In the genomic region with DNA sequence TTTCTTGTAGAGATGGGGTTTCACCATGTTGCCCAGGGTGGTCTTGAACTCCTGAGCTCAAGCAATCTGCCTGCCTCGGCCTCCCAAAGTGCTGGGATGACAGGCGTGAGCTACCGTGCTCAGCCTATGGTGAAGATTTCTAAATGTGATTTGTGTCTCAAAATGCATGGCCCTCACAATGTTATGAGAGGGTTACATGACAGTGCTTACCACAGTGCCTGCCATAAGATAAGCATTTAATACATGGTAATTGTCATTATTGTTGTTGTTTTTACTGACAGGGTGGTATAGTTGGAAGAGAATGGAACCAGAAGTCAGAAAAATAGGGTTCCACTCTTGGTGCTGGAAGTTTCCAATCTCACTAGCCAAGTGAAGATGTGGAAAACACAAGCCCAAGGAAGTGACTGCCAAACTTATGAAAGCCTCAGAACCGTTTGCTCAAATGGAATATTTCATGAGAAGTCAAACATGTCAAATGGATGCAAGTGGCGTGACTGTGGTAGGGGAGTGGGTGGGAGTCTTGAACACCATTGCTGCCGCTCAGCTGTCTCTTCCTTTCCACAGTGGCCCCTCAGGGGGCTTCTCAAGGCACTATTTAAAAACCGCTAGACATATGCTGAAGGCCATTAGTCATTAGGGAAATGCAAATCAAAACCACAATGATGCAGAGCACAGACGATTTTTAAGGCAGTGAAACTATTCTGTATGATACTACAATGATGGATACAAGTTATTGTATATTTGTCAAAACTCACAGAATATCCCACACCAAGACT, we compare ENCODE assay signal across 8 cellular contexts. TPM values are rescaled to one million over a fixed set of nuclear protein-coding genes. Genes with fewer than 3 reads are reported as not detected.
DNase-seq lines count a peak whose midpoint lies in the region; ATAC-seq and TF ChIP-seq lines count a peak whose summit lies in the region.

No MANE protein-coding gene starts in this region.

- H3K27ac ChIP-seq in breast epithelium = no peak overlapping the region
- H3K27ac ChIP-seq in vagina = no peak overlapping the region

- H3K36me3 ChIP-seq in breast epithelium (no peaks in the 10 kb centered on the region), vagina (no peaks in the 10 kb centered on the region)

- TF ChIP-seq POLR2A in breast epithelium (IDR thresholded peaks at IDR 0.05) = no peak
- no peak for TF ChIP-seq POLR2A in vagina (IDR thresholded peaks at IDR 0.05)

- H3K27ac Mint-ChIP-seq in activated T-cell treated with anti-CD3 and anti-CD28 coated beads, Interleukin-2, amount 50 U/mL, for 72 hours = no peak overlapping the region

- no peak overlapping the region for H3K4me3 ChIP-seq in GM12864 (ENCODE audit: low read depth, low read length)
- no peak overlapping the region for H3K4me3 ChIP-seq in breast epithelium
- H3K4me3 ChIP-seq in vagina = no peak overlapping the region

- TF ChIP-seq CTCF in GM12864 (IDR thresholded peaks at IDR 0.05; ENCODE audit: low read depth, low read length, missing control alignments) (no peak), breast epithelium (IDR thresholded peaks at IDR 0.05) (no peak), vagina (IDR thresholded peaks at IDR 0.05) (no peak)

- H3K27me3 Mint-ChIP-seq in activated T-cell treated with anti-CD3 and anti-CD28 coated beads, Interleukin-2, amount 50 U/mL, for 72 hours (ENCODE audit: low read depth) = peaks cover 71% of the 10 kb centered on the region

- H3K27me3 ChIP-seq in breast epithelium = no peaks in the 10 kb centered on the region
- H3K27me3 ChIP-seq in vagina = no peaks in the 10 kb centered on the region

- H3K9me3 ChIP-seq in breast epithelium = no peaks in the 10 kb centered on the region
- H3K9me3 ChIP-seq in vagina = no peaks in the 10 kb centered on the region

- intact Hi-C loops in breast epithelium (cut with DNase I; ENCODE audit: low total_unique reads) (no loop called here), vagina (cut with DNase I) (no loop called here)

- H3K4me1 Mint-ChIP-seq in activated T-cell treated with anti-CD3 and anti-CD28 coated beads, Interleukin-2, amount 50 U/mL, for 72 hours (ENCODE audit: low read depth) = peaks cover 11% of the 10 kb centered on the region

- no peak overlapping the region for H3K4me3 Mint-ChIP-seq in activated T-cell treated with anti-CD3 and anti-CD28 coated beads, Interleukin-2, amount 50 U/mL, for 72 hours

- ATAC-seq in GM19397 (IDR thresholded peaks at IDR 0.05; ENCODE audit: unreplicated experiment) = peak; percentile 89
- ATAC-seq in HG03103 (IDR thresholded peaks at IDR 0.05; ENCODE audit: low read depth, unreplicated experiment) = peak; percentile 92
- peak; percentile 35 to 54 for ATAC-seq in activated T-cell treated with anti-CD3 and anti-CD28 coated beads, Interleukin-2, amount 50 U/mL, for 72 hours (replicated peaks in 1 of 2)

- H3K36me3 Mint-ChIP-seq in activated T-cell treated with anti-CD3 and anti-CD28 coated beads, Interleukin-2, amount 50 U/mL, for 72 hours (ENCODE audit: insufficient read depth in 2 of 2) = no peaks in the 10 kb centered on the region

- peak; percentile 82 for DNase-seq in GM12864 (ENCODE audit: low read depth)
- peak in 1 of 2 donors; percentile 18 for DNase-seq in activated T-cell treated with anti-CD3 and anti-CD28 coated beads, Interleukin-2, amount 50 U/mL, for 72 hours
- no peak for DNase-seq in midbrain (lab: John Stamatoyannopoulos, UW)
- no peak for DNase-seq in breast epithelium (ENCODE audit: low spot score in 2 of 2)
- no peak for DNase-seq in vagina (ENCODE audit: extremely low spot score in 2 of 2)
- no peak for DNase-seq in NCI-H748 (lab: John Stamatoyannopoulos, UW; ENCODE audit: unreplicated experiment)

- peaks cover 0 to 2% of the 10 kb centered on the region in 2 donors for H3K9me3 Mint-ChIP-seq in activated T-cell treated with anti-CD3 and anti-CD28 coated beads, Interleukin-2, amount 50 U/mL, for 72 hours

- H3K4me1 ChIP-seq in breast epithelium (no peaks in the 10 kb centered on the region), vagina (no peaks in the 10 kb centered on the region)

RNA-seq across cellular contexts. Expression of gene LMO2, which starts 29.1 kb away (rescaled TPM):
- not detected for total RNA-seq in activated T-cell treated with anti-CD3 and anti-CD28 coated beads, Interleukin-2, amount 50 U/mL, for 72 hours
- total RNA-seq in breast epithelium = 10 to 100 TPM; 19.5 to 21.9 (median 20.0) TPM
- total RNA-seq in vagina = 26.5 TPM

Comparison
In these comparisons a context has a peak if more than half of its experiments do, and no peak if none do; other contexts are left out.
1. RNA of gene LMO2, which starts 29.1 kb away (total RNA-seq): 26.5 TPM in vagina (single experiment) and 19.5 to 21.9 TPM in breast epithelium; not detected in activated T-cell treated with anti-CD3 and anti-CD28 coated beads, Interleukin-2, amount 50 U/mL, for 72 hours; every median in the first group is over 10 times any median in the second.
2. Peak in every context shown above with its lines, with median percentiles within 50 percentile points of each other: ATAC-seq.